26 cellular contexts compared by ENCODE assay signal in genomic region chr6:7661364-7661763, GRCh38.
"Had no signal": no experiment of that assay in that cellular context is flagged by ENCODE, and none has a peak within 500 bp of the region (broad histone marks: within the 10 kb centered on the region; RNA-seq: fewer than 3 reads in every experiment).

No MANE protein-coding gene starts in this region.

- H3K4me1 ChIP-seq: colonic mucosa, esophagus squamous epithelium, gastrocnemius medialis, heart right ventricle, left lung, lower lobe of right lung had no signal

- H3K9me3 ChIP-seq: colonic mucosa, esophagus squamous epithelium, gastrocnemius medialis, lower lobe of right lung, mucosa of descending colon had no signal

- H3K4me3 ChIP-seq: colonic mucosa, esophagus squamous epithelium, gastrocnemius medialis, heart right ventricle, left lung, lower lobe of right lung, mucosa of descending colon had no signal

- FAIRE-seq: endometrium, islet of Langerhans, keratinocyte had no signal

- H3K36me3 ChIP-seq: colonic mucosa, esophagus squamous epithelium, gastrocnemius medialis, heart right ventricle, left lung, lower lobe of right lung had no signal

- H3K27me3 ChIP-seq: colonic mucosa, esophagus squamous epithelium, gastrocnemius medialis, left lung had no signal

- H3K27ac ChIP-seq: colonic mucosa, epithelial cell of prostate, esophagus squamous epithelium, gastrocnemius medialis, heart right ventricle, left lung, lower lobe of right lung had no signal

- ATAC-seq: effector memory CD8-positive, alpha-beta T cell; esophagus mucosa; gastrocnemius medialis; heart right ventricle; left cardiac atrium; left lung; left ventricle myocardium superior; lower lobe of right lung; mucosa of descending colon had no signal

- DNase-seq: colonic mucosa; cortex of kidney; effector CD8-positive, alpha-beta T cell; effector memory CD8-positive, alpha-beta T cell; endodermal cell; erythroblast; esophagus squamous epithelium; foreskin fibroblast; foreskin melanocyte; gastrocnemius medialis; glutamatergic neuron; head of caudate nucleus; heart right ventricle; hippocampal formation; left cardiac atrium; left lung; left ventricle myocardium superior; lower lobe of right lung; mesenchymal stem cell; mucosa of descending colon; naive B cell had no signal
